ENCODE assay signal across 8 cellular contexts in the genomic region with DNA sequence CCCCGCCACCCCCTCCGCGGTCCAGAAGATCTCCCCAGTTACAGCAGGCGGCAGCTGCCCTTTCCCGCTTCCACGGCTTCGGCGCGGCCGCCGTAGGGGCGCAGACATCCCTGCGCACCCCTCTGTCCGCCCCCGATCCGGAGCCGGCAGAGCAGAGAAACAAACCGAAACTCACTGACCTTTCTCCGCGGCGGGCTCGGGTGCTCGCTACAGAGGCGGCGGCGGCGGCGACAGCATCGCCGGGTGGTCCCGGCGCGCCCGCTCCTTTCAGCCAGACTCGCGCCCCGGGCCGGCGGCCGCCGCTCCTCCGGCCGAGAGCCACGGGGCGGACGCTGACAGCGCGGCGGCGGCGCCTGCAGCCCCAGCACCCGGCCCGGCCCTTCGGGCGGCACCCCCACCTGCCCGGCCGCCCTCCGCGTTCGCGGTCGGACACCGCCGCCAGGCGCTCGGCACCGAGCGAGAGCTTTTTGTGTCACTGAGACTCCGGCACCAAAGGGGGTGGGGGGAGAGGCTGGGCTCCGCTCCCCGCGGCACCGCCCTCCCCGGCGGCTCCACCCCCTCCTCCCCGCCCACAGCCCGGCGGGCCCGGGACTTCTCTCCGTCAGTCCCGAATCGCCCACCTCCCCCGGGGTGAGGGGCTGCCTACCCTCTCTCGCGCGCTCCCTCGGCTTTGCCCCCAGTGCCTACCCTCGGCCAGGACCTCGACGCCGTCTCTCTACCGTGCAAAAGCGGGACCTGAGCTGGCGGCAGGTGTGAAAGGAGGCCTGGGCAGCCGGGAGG. TPM values are rescaled to one million over a fixed set of nuclear protein-coding genes. Genes with fewer than 3 reads are reported as not detected.
A peak's percentile ranks its signal among the peaks of the same experiment; 100 is the strongest.
DNase-seq lines count a peak whose midpoint lies in the region; ATAC-seq and TF ChIP-seq lines count a peak whose summit lies in the region.

No MANE protein-coding gene starts in this region.

- 0 to 1% methylated on average over 89 to 95 of the region's 95 CpGs for WGBS in esophagus, 2 donors

- H3K4me3 ChIP-seq in AG09309 (ENCODE audit: control insufficient read depth, low read depth, low read length) (peak overlapping the region; percentile 82), esophagus (ENCODE audit: low read depth in 1 of 2, low read length in 2 of 2) (peak overlapping the region; percentile 76 to 78), mucosa of rectum (ENCODE audit: low read length in 2 of 2) (peak overlapping the region; percentile 75 to 82)

- H3K4me1 ChIP-seq in esophagus (ENCODE audit: control insufficient read depth in 2 of 2, insufficient read depth in 2 of 2, low read length in 1 of 2) (peaks cover 0 to 8% of the 10 kb centered on the region in 2 donors), mucosa of rectum (ENCODE audit: control insufficient read depth in 2 of 2, insufficient read depth in 2 of 2, low read length in 2 of 2) (peaks cover 12 to 13% of the 10 kb centered on the region in 2 donors)

- no peaks in the 10 kb centered on the region for H3K9me3 ChIP-seq in esophagus (ENCODE audit: control insufficient read depth in 2 of 2, insufficient read depth in 1 of 2, low read depth in 1 of 2, low read length in 1 of 2)
- no peaks in the 10 kb centered on the region for H3K9me3 ChIP-seq in mucosa of rectum (ENCODE audit: control insufficient read depth in 2 of 2, low read length in 2 of 2)

- H3K27ac ChIP-seq in esophagus (ENCODE audit: low read depth in 2 of 2, low read length in 1 of 2) = peak overlapping the region; percentile 60 to 78
- peak overlapping the region; percentile 67 to 83 for H3K27ac ChIP-seq in mucosa of rectum (ENCODE audit: low read depth in 2 of 2, low read length in 2 of 2)

- H3K36me3 ChIP-seq in esophagus (ENCODE audit: control insufficient read depth in 2 of 2, insufficient read depth in 2 of 2, low read length in 1 of 2) (peaks cover 0 to 5% of the 10 kb centered on the region in 2 donors), mucosa of rectum (ENCODE audit: control insufficient read depth in 2 of 2, insufficient read depth in 2 of 2, low read length in 2 of 2) (peaks cover 8 to 12% of the 10 kb centered on the region in 2 donors)

- peak overlapping the region in 1 of 2 donors; percentile 86 for H3K9ac ChIP-seq in mucosa of rectum (ENCODE audit: low read depth in 1 of 2, low read length in 2 of 2)

- DNase-seq in AG09309 (ENCODE audit: low read depth) = no peak
- DNase-seq in NCI-H748 treated with DMSO at 0.1 percent for 48 hours (lab: John Stamatoyannopoulos, UW) = peak; percentile 32
- peak; percentile 64 for DNase-seq in activated T-cell treated with anti-CD3 and anti-CD28 coated beads for 48 hours (ENCODE audit: low read depth)
- DNase-seq in stimulated activated CD8-positive, alpha-beta memory T cell treated with anti-CD3 and anti-CD28 coated beads, Interleukin-4, amount 100 ng/mL, for 24 hours (ENCODE audit: low read depth) = peak; percentile 48

- ATAC-seq in GM18909 (IDR thresholded peaks at IDR 0.05; ENCODE audit: poor library complexity, unreplicated experiment) (peak; percentile 84), HG03159 (IDR thresholded peaks at IDR 0.05; ENCODE audit: unreplicated experiment) (peak; percentile 80)

- TF ChIP-seq CTCF in AG09309 (IDR thresholded peaks at IDR 0.05; ENCODE audit: control insufficient read depth, insufficient read depth, low read depth, low read length, missing control alignments) = peak; percentile 14

- H3K27me3 ChIP-seq in esophagus (ENCODE audit: control insufficient read depth in 1 of 2, insufficient read depth in 2 of 2, low read length in 2 of 2) (no peaks in the 10 kb centered on the region), mucosa of rectum (ENCODE audit: control insufficient read depth in 2 of 2, insufficient read depth in 2 of 2, low read length in 2 of 2) (no peaks in the 10 kb centered on the region)

RNA-seq across cellular contexts. Expression of a gene that starts 1.4 kb away (rescaled TPM):
- 1 to 10 TPM; 1.2 to 2.1 TPM for polyA plus RNA-seq in esophagus
